ENCODE assay signal across 11 cellular contexts in the genomic region with DNA sequence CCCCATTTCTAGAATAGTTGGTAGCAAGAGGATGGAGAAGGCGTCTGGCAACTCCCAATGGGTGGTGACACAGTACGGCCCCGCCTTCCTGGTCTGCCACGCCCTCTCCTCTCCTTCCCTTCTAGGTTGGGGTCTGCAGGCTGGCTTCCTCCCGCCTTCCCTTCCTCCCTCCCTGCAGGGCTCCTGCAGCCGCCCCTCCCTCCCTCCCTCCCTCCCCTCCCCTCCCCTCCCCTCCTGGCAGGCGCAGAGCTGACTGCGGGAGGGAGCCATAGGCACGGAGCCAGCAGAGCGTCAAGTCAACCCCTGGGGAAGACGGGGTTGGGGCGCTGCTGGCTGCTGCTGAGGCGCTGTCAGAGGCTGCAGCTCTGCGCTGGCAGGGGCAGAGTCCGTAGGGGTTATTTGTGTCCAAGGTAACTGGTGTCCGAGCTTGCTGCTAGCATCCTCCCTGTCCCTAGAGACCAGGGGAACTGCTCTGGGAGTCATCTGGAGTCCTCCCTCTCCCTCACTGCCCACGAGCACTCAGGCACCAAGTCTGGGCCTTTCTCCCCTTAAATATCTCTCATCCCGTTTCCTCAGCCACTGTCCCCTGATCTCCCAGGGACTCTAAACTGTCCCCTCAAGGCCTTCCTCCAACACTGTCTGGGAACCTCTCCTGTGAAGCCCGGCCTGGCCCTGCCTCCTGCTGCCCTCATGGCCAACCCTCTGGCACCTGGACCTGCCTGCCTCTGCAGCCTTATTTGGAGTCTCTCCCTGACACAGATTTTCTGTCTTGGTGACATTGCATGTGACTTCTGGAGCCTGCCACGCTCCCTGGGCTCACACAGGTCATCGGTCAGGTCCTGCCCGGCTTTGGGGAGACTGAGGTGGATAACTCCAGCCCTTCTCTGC. TPM values are rescaled to one million over a fixed set of nuclear protein-coding genes. Genes with fewer than 3 reads are reported as not detected.
DNase-seq lines count a peak whose midpoint lies in the region; ATAC-seq and TF ChIP-seq lines count a peak whose summit lies in the region.
"Had no signal": no experiment of that assay in that cellular context is flagged by ENCODE, and none has a peak within 500 bp of the region (broad histone marks: within the 10 kb centered on the region; RNA-seq: fewer than 3 reads in every experiment).

No MANE protein-coding gene starts in this region.

- TF ChIP-seq CTCF in endothelial cell (IDR thresholded peaks at IDR 0.05; ENCODE audit: unreplicated experiment) (no peak), osteoblast (IDR thresholded peaks at IDR 0.05; ENCODE audit: extremely low read depth, low read depth, low read length) (no peak)

- no peaks in the 10 kb centered on the region for H3K36me3 Mint-ChIP-seq in endothelial cell (ENCODE audit: low read depth, unreplicated experiment)
- H3K36me3 Mint-ChIP-seq in activated CD4-positive, alpha-beta memory T cell treated with anti-CD3 and anti-CD28 coated beads, Interleukin-2, amount 10 ng/mL, durations not matched to agents 7 days and 5 days (ENCODE audit: low read depth): no peaks in the 10 kb centered on the region

- H3K27ac ChIP-seq in osteoblast (ENCODE audit: low read depth, low read length): no peak overlapping the region

- no peak overlapping the region for H2AFZ ChIP-seq in osteoblast (ENCODE audit: low read length)

- H3K27me3 ChIP-seq in osteoblast (ENCODE audit: insufficient read depth, low read length): peaks cover 15% of the 10 kb centered on the region

- no peak overlapping the region for H3K4me3 ChIP-seq in osteoblast (ENCODE audit: insufficient read depth, low read length)

- H4K20me1 ChIP-seq in osteoblast (ENCODE audit: insufficient read depth, low read length): no peaks in the 10 kb centered on the region

- no peaks in the 10 kb centered on the region for H3K9me3 Mint-ChIP-seq in endothelial cell (ENCODE audit: unreplicated experiment)
- H3K9me3 Mint-ChIP-seq in activated CD4-positive, alpha-beta memory T cell treated with anti-CD3 and anti-CD28 coated beads, Interleukin-2, amount 10 ng/mL, durations not matched to agents 7 days and 5 days: no peaks in the 10 kb centered on the region

- H3K4me1 Mint-ChIP-seq in endothelial cell (ENCODE audit: unreplicated experiment): peaks cover 25% of the 10 kb centered on the region
- peaks cover 36% of the 10 kb centered on the region for H3K4me1 Mint-ChIP-seq in activated CD4-positive, alpha-beta memory T cell treated with anti-CD3 and anti-CD28 coated beads, Interleukin-2, amount 10 ng/mL, durations not matched to agents 7 days and 5 days

- no peak overlapping the region for H3K4me2 ChIP-seq in osteoblast (ENCODE audit: insufficient read depth, low read length)

- H3K36me3 ChIP-seq in osteoblast (ENCODE audit: insufficient read depth, low read length): no peaks in the 10 kb centered on the region
- H3K36me3 ChIP-seq: spleen had no signal

- peaks cover 6% of the 10 kb centered on the region for H3K27me3 Mint-ChIP-seq in endothelial cell (ENCODE audit: unreplicated experiment)
- peaks cover 35% of the 10 kb centered on the region for H3K27me3 Mint-ChIP-seq in activated CD4-positive, alpha-beta memory T cell treated with anti-CD3 and anti-CD28 coated beads, Interleukin-2, amount 10 ng/mL, durations not matched to agents 7 days and 5 days

- peak overlapping the region; percentile 23 for H3K4me3 Mint-ChIP-seq in endothelial cell (ENCODE audit: unreplicated experiment)
- no peak overlapping the region for H3K4me3 Mint-ChIP-seq in activated CD4-positive, alpha-beta memory T cell treated with anti-CD3 and anti-CD28 coated beads, Interleukin-2, amount 10 ng/mL, durations not matched to agents 7 days and 5 days

- peaks cover 14% of the 10 kb centered on the region for H3K4me1 ChIP-seq in osteoblast (ENCODE audit: insufficient read depth, low read length)

- no peaks in the 10 kb centered on the region for H3K9me3 ChIP-seq in osteoblast (ENCODE audit: low read depth, low read length)
- H3K9me3 ChIP-seq: spleen had no signal

- CTCF ChIA-PET in activated CD4-positive, alpha-beta memory T cell treated with anti-CD3 and anti-CD28 coated beads, Interleukin-2, amount 10 ng/mL, durations not matched to agents 7 days and 5 days (lab: Charles Lee): interaction anchor here (1.3 to 2.2 kb wide), 6 partner anchors 73 to 421 kb away, joined by 3 to 18 read pairs (median 4); no protein-coding TSS in a partner anchor

- H3K27ac Mint-ChIP-seq in endothelial cell (ENCODE audit: unreplicated experiment): no peak overlapping the region
- no peak overlapping the region for H3K27ac Mint-ChIP-seq in activated CD4-positive, alpha-beta memory T cell treated with anti-CD3 and anti-CD28 coated beads, Interleukin-2, amount 10 ng/mL, durations not matched to agents 7 days and 5 days

- H3K79me2 ChIP-seq in osteoblast (ENCODE audit: insufficient read depth, low read length): no peaks in the 10 kb centered on the region

- POLR2A ChIA-PET in activated CD4-positive, alpha-beta memory T cell treated with anti-CD3 and anti-CD28 coated beads, Interleukin-2, amount 10 ng/mL, durations not matched to agents 7 days and 5 days (lab: Charles Lee): interaction anchor here (6.3 kb wide), 1 partner anchor 84 kb away, joined by 60 read pairs; a partner anchor contains a TSS

- DNase-seq in NCI-H1436 (lab: John Stamatoyannopoulos, UW) (peak; percentile 39), NCI-H1436 treated with DMSO at 0.1 percent for 48 hours (lab: John Stamatoyannopoulos, UW) (no peak), NCI-H128 (lab: John Stamatoyannopoulos, UW; ENCODE audit: unreplicated experiment) (peak; percentile 30), endothelial cell (ENCODE audit: low spot score) (no peak), osteoblast (ENCODE audit: insufficient read length, low spot score, missing footprints) (peak; percentile 89), HCEC 1CT (no peak)
- DNase-seq in activated CD4-positive, alpha-beta memory T cell treated with anti-CD3 and anti-CD28 coated beads, Interleukin-2, amount 10 ng/mL, durations not matched to agents 7 days and 5 days: no peak
- DNase-seq: effector CD4-positive, alpha-beta T cell; kidney glomerular epithelial cell; spleen had no signal

- ATAC-seq in HG03432 (IDR thresholded peaks at IDR 0.05; ENCODE audit: unreplicated experiment): no peak

RNA-seq across cellular contexts. Expression of a gene that starts 57.4 kb away (rescaled TPM):
- total RNA-seq in endothelial cell (ENCODE audit: unreplicated experiment) (35.6 TPM), osteoblast (2.9 and 3.8 TPM in 2 replicates)
- under 1 TPM; 0.53 to 0.55 TPM for total RNA-seq in activated CD4-positive, alpha-beta memory T cell treated with anti-CD3 and anti-CD28 coated beads, Interleukin-2, amount 10 ng/mL, durations not matched to agents 7 days and 5 days

Comparison
In these comparisons a context has a peak if more than half of its experiments do, and no peak if none do; other contexts are left out.
1. DNase-seq: peak in NCI-H1436 (single experiment), NCI-H128 (single experiment) and osteoblast (single experiment); none in NCI-H1436 treated with DMSO at 0.1 percent for 48 hours (single experiment), endothelial cell (single experiment), HCEC 1CT (single experiment) and activated CD4-positive, alpha-beta memory T cell treated with anti-CD3 and anti-CD28 coated beads, Interleukin-2, amount 10 ng/mL, durations not matched to agents 7 days and 5 days (single experiment).